ENCODE assay signal across 37 cellular contexts in genomic region chr1:2880086-2880485, GRCh38.
"Had no signal": no experiment of that assay in that cellular context is flagged by ENCODE, and none has a peak within 500 bp of the region (broad histone marks: within the 10 kb centered on the region; RNA-seq: fewer than 3 reads in every experiment).

No MANE protein-coding gene starts in this region.

- H3K27me3 Mint-ChIP-seq: activated naive CD4-positive, alpha-beta T cell treated with anti-CD3 and anti-CD28 coated beads, Interleukin-2, amount 10 ng/mL, durations not matched to agents 7 days and 5 days; activated naive CD4-positive, alpha-beta T cell treated with anti-CD3 and anti-CD28 coated beads, Interleukin-2, amount 50 U/mL, for 24 hours; activated naive CD8-positive, alpha-beta T cell; activated naive CD8-positive, alpha-beta T cell treated with anti-CD3 and anti-CD28 coated beads for 36 hours; activated naive CD8-positive, alpha-beta T cell treated with anti-CD3 and anti-CD28 coated beads, Interleukin-2, amount 10 ng/mL, durations not matched to agents 7 days and 5 days; activated naive CD8-positive, alpha-beta T cell treated with anti-CD3 and anti-CD28 coated beads, Interleukin-2, amount 50 U/mL, for 24 hours; activated T-cell treated with anti-CD3 and anti-CD28 coated beads, Interleukin-2, amount 50 U/mL, for 24 hours; activated T-helper 17 cell treated with anti-CD3 and anti-CD28 coated beads, Interleukin-2, amount 50 U/mL, for 72 hours had no signal

- H3K4me3 Mint-ChIP-seq: activated naive CD4-positive, alpha-beta T cell treated with anti-CD3 and anti-CD28 coated beads for 36 hours; activated naive CD4-positive, alpha-beta T cell treated with anti-CD3 and anti-CD28 coated beads, Interleukin-2, amount 10 ng/mL, durations not matched to agents 7 days and 5 days; activated naive CD4-positive, alpha-beta T cell treated with anti-CD3 and anti-CD28 coated beads, Interleukin-2, amount 50 U/mL, for 24 hours; activated naive CD8-positive, alpha-beta T cell; activated naive CD8-positive, alpha-beta T cell treated with anti-CD3 and anti-CD28 coated beads for 36 hours; activated naive CD8-positive, alpha-beta T cell treated with anti-CD3 and anti-CD28 coated beads, Interleukin-2, amount 10 ng/mL, durations not matched to agents 7 days and 5 days; activated naive CD8-positive, alpha-beta T cell treated with anti-CD3 and anti-CD28 coated beads, Interleukin-2, amount 50 U/mL, for 24 hours; activated T-cell treated with anti-CD3 and anti-CD28 coated beads, Interleukin-2, amount 50 U/mL, for 24 hours; activated T-cell treated with anti-CD3 and anti-CD28 coated beads, Interleukin-2, amount 50 U/mL, for 4 hours; activated T-cell treated with anti-CD3 and anti-CD28 coated beads, Interleukin-2, amount 50 U/mL, for 72 hours; activated T-helper 1 cell treated with anti-CD3 and anti-CD28 coated beads, Interleukin-12 subunit alpha, Interleukin-12 subunit beta, Interleukin-2, Interleukin-4 antibody, amounts not matched to agents 30 ng/mL and 10 ng/mL and 1 ng/mL, durations not matched to agents 14 hours and 24 hours and 36 hours; activated T-helper 17 cell treated with anti-CD3 and anti-CD28 coated beads, Interleukin-2, amount 50 U/mL, for 72 hours; brain; central memory CD8-positive, alpha-beta T cell had no signal

- ATAC-seq: activated naive CD4-positive, alpha-beta T cell treated with anti-CD3 and anti-CD28 coated beads, Interleukin-2, amount 50 U/mL, for 72 hours; activated naive CD8-positive, alpha-beta T cell treated with anti-CD3 and anti-CD28 coated beads, Interleukin-2, amount 50 U/mL, for 24 hours; activated T-cell treated with anti-CD3 and anti-CD28 coated beads, Interleukin-2, amount 50 U/mL, for 4 hours; activated T-cell treated with anti-CD3 and anti-CD28 coated beads, Interleukin-2, amount 50 U/mL, for 72 hours; activated T-helper 17 cell treated with anti-CD3 and anti-CD28 coated beads, Interleukin-2, amount 50 U/mL, for 72 hours; body of pancreas had no signal

- H3K9me3 ChIP-seq: adrenal gland, ascending aorta, body of pancreas, breast epithelium had no signal

- H3K4me1 ChIP-seq: adrenal gland, breast epithelium had no signal

- DNase-seq: activated effector memory CD4-positive, alpha-beta T cell treated with anti-CD3 and anti-CD28 coated beads, Interleukin-2, amount 50 U/mL, for 16 hours; activated effector memory CD4-positive, alpha-beta T cell treated with Interleukin-2 at 50 U/mL for 16 hours; activated gamma-delta T cell; activated gamma-delta T cell treated with Interleukin-2 at 50 U/mL for 16 hours; activated naive CD4-positive, alpha-beta T cell; activated naive CD4-positive, alpha-beta T cell treated with anti-CD3 and anti-CD28 coated beads for 36 hours; activated naive CD4-positive, alpha-beta T cell treated with anti-CD3 and anti-CD28 coated beads, Interleukin-2, amount 10 ng/mL, durations not matched to agents 7 days and 5 days; activated naive CD4-positive, alpha-beta T cell treated with anti-CD3 and anti-CD28 coated beads, Interleukin-2, amount 50 U/mL, for 16 hours; activated naive CD8-positive, alpha-beta T cell treated with anti-CD3 and anti-CD28 coated beads for 36 hours; activated naive CD8-positive, alpha-beta T cell treated with anti-CD3 and anti-CD28 coated beads, Interleukin-2, amount 10 ng/mL, durations not matched to agents 7 days and 5 days; activated naive CD8-positive, alpha-beta T cell treated with anti-CD3 and anti-CD28 coated beads, Interleukin-2, amount 50 U/mL, for 24 hours; activated T-cell treated with anti-CD3 and anti-CD28 coated beads, Interleukin-2, amount 50 U/mL, for 1 hour; activated T-cell treated with anti-CD3 and anti-CD28 coated beads, Interleukin-2, amount 50 U/mL, for 24 hours; activated T-cell treated with anti-CD3 and anti-CD28 coated beads, Interleukin-2, amount 50 U/mL, for 4 hours; activated T-cell treated with anti-CD3 and anti-CD28 coated beads, Interleukin-2, amount 50 U/mL, for 48 hours; activated T-cell treated with anti-CD3 and anti-CD28 coated beads, Interleukin-2, amount 50 U/mL, for 72 hours; adrenal gland; amniotic stem cell; amygdala; anterior cingulate cortex; aorta; body of pancreas; brain microvascular endothelial cell; caudate nucleus; central memory CD4-positive, alpha-beta T cell; cerebellar nuclear complex had no signal

- H3K4me3 ChIP-seq: adrenal gland, ascending aorta, body of pancreas, breast epithelium, cardiac muscle cell had no signal

- H3K4me1 Mint-ChIP-seq: activated naive CD4-positive, alpha-beta T cell treated with anti-CD3 and anti-CD28 coated beads, Interleukin-2, amount 10 ng/mL, durations not matched to agents 7 days and 5 days; activated naive CD4-positive, alpha-beta T cell treated with anti-CD3 and anti-CD28 coated beads, Interleukin-2, amount 50 U/mL, for 24 hours; activated naive CD8-positive, alpha-beta T cell treated with anti-CD3 and anti-CD28 coated beads for 36 hours; activated naive CD8-positive, alpha-beta T cell treated with anti-CD3 and anti-CD28 coated beads, Interleukin-2, amount 10 ng/mL, durations not matched to agents 7 days and 5 days; activated naive CD8-positive, alpha-beta T cell treated with anti-CD3 and anti-CD28 coated beads, Interleukin-2, amount 50 U/mL, for 24 hours; activated T-helper 17 cell treated with anti-CD3 and anti-CD28 coated beads, Interleukin-2, amount 50 U/mL, for 72 hours; central memory CD8-positive, alpha-beta T cell had no signal

- H3K27me3 ChIP-seq: adrenal gland, ascending aorta, brain microvascular endothelial cell, cardiac muscle cell had no signal

- H3K36me3 ChIP-seq: adrenal gland, ascending aorta, brain microvascular endothelial cell, breast epithelium, cardiac muscle cell had no signal

- H3K27ac Mint-ChIP-seq: activated naive CD4-positive, alpha-beta T cell treated with anti-CD3 and anti-CD28 coated beads for 36 hours; activated naive CD4-positive, alpha-beta T cell treated with anti-CD3 and anti-CD28 coated beads, Interleukin-2, amount 10 ng/mL, durations not matched to agents 7 days and 5 days; activated naive CD4-positive, alpha-beta T cell treated with anti-CD3 and anti-CD28 coated beads, Interleukin-2, amount 50 U/mL, for 24 hours; activated naive CD4-positive, alpha-beta T cell treated with anti-CD3 and anti-CD28 coated beads, Interleukin-2, amount 50 U/mL, for 72 hours; activated naive CD8-positive, alpha-beta T cell; activated naive CD8-positive, alpha-beta T cell treated with anti-CD3 and anti-CD28 coated beads for 36 hours; activated naive CD8-positive, alpha-beta T cell treated with anti-CD3 and anti-CD28 coated beads, Interleukin-2, amount 10 ng/mL, durations not matched to agents 7 days and 5 days; activated naive CD8-positive, alpha-beta T cell treated with anti-CD3 and anti-CD28 coated beads, Interleukin-2, amount 50 U/mL, for 24 hours; activated T-cell treated with anti-CD3 and anti-CD28 coated beads, Interleukin-2, amount 50 U/mL, for 24 hours; activated T-cell treated with anti-CD3 and anti-CD28 coated beads, Interleukin-2, amount 50 U/mL, for 72 hours; activated T-helper 1 cell treated with anti-CD3 and anti-CD28 coated beads, Interleukin-12 subunit alpha, Interleukin-12 subunit beta, Interleukin-2, Interleukin-4 antibody, amounts not matched to agents 30 ng/mL and 10 ng/mL and 1 ng/mL, durations not matched to agents 14 hours and 24 hours and 36 hours; activated T-helper 17 cell treated with anti-CD3 and anti-CD28 coated beads, Interleukin-2, amount 50 U/mL, for 72 hours; activated T-helper 2 cell treated with anti-CD3 and anti-CD28 coated beads, Interferon-gamma antibody, Interleukin-2, Interleukin-4, amounts not matched to agents 10 μg/mL and 5 μg/mL and 100 μg/mL, durations not matched to agents 14 hours and 24 hours and 36 hours had no signal

- H3K27ac ChIP-seq: adrenal gland, ascending aorta, body of pancreas, brain microvascular endothelial cell, breast epithelium, cardiac muscle cell had no signal

- H3K36me3 Mint-ChIP-seq: activated naive CD4-positive, alpha-beta T cell treated with anti-CD3 and anti-CD28 coated beads, Interleukin-2, amount 10 ng/mL, durations not matched to agents 7 days and 5 days; activated naive CD4-positive, alpha-beta T cell treated with anti-CD3 and anti-CD28 coated beads, Interleukin-2, amount 50 U/mL, for 24 hours; activated naive CD4-positive, alpha-beta T cell treated with anti-CD3 and anti-CD28 coated beads, Interleukin-2, amount 50 U/mL, for 72 hours; activated naive CD8-positive, alpha-beta T cell; activated naive CD8-positive, alpha-beta T cell treated with anti-CD3 and anti-CD28 coated beads for 36 hours; activated naive CD8-positive, alpha-beta T cell treated with anti-CD3 and anti-CD28 coated beads, Interleukin-2, amount 10 ng/mL, durations not matched to agents 7 days and 5 days; brain had no signal
